ENCODE assay signal across 11 cellular contexts in the genomic region with DNA sequence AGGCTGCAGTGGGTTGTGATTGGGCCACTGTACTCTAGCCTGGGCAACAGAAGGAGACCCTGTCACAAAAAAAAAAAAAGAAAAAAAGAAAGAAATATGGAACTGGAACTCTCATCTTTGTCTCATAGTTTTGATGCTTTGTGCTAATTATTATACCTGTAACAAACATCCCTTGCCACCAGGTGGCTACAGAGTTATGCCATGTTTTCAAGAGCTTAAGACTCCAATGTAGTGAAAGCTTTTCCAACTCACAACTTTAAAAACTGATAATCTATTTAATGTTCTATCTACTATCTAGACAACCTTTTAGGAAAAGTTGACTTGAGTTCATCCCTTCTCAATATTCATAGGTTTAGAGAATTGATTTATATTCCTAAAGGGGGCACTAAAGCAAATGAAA. TPM values are rescaled to one million over a fixed set of nuclear protein-coding genes. Genes with fewer than 3 reads are reported as not detected.
DNase-seq lines count a peak whose midpoint lies in the region; ATAC-seq and TF ChIP-seq lines count a peak whose summit lies in the region.
"Had no signal": no experiment of that assay in that cellular context is flagged by ENCODE, and none has a peak within 500 bp of the region (broad histone marks: within the 10 kb centered on the region; RNA-seq: fewer than 3 reads in every experiment).

No MANE protein-coding gene starts in this region.

- H3K4me1 ChIP-seq in mammary epithelial cell (ENCODE audit: insufficient read depth, low read length) (no peaks in the 10 kb centered on the region), right atrium auricular region (no peaks in the 10 kb centered on the region)
- H3K4me1 ChIP-seq: tibial nerve had no signal

- H3K9me3 ChIP-seq in mammary epithelial cell (replicated peaks; ENCODE audit: insufficient read depth, low read length) (no peaks in the 10 kb centered on the region), right atrium auricular region (no peaks in the 10 kb centered on the region)
- H3K9me3 ChIP-seq: tibial nerve had no signal

- DNase-seq in GM10266 (ENCODE audit: extremely low spot score) (peak; percentile 1), HuH-7 (ENCODE audit: low spot score) (peak; percentile 1), mammary epithelial cell (peak; percentile 5), neural crest cell (ENCODE audit: low read depth, low spot score) (no peak), NCI-H2196 (lab: John Stamatoyannopoulos, UW; ENCODE audit: unreplicated experiment) (no peak), WTC11 (ENCODE audit: low spot score) (no peak), right atrium auricular region (ENCODE audit: low spot score) (no peak)
- DNase-seq: activated CD4-positive, alpha-beta T cell treated with anti-CD3 and anti-CD28 coated beads for 48 hours had no signal

- H3K9ac ChIP-seq in mammary epithelial cell (ENCODE audit: insufficient read depth, low read length), result no peak overlapping the region

- CTCF ChIA-PET in mammary epithelial cell (lab: Charles Lee; ENCODE audit: low non-redundant PET) (interaction anchor here (0.6 to 1.1 kb wide), 6 partner anchors 188 to 521 kb away, joined by 3 to 14 read pairs (median 6); no protein-coding TSS in a partner anchor), WTC11 (lab: Charles Lee) (interaction anchor here (0.5 to 2.5 kb wide), 17 partner anchors 10 to 1261 kb away, joined by 3 to 25 read pairs (median 3); no protein-coding TSS in a partner anchor)

- H3K79me2 ChIP-seq in mammary epithelial cell (ENCODE audit: insufficient read depth, low read length), result no peaks in the 10 kb centered on the region

- no peak overlapping the region for H3K4me2 ChIP-seq in mammary epithelial cell (ENCODE audit: insufficient read depth, low read depth, low read length)

- no peak for TF ChIP-seq CTCF in GM10266 (IDR thresholded peaks at IDR 0.05; ENCODE audit: control insufficient read depth, insufficient read depth, low read depth, missing control alignments)
- peak; percentile 51 to 65 for TF ChIP-seq CTCF in mammary epithelial cell (conservative IDR thresholded peaks at IDR 0.05 in 1 of 2, IDR thresholded peaks at IDR 0.05 in 1 of 2; ENCODE audit: extremely low read depth in 1 of 2, insufficient read depth in 1 of 2, low read depth in 1 of 2, low read length in 2 of 2)
- peak; percentile 70 for TF ChIP-seq CTCF in neural crest cell (conservative IDR thresholded peaks at IDR 0.05)
- TF ChIP-seq CTCF in WTC11 (IDR thresholded peaks at IDR 0.05), result no peak
- peak in 1 of 2 donors; percentile 49 for TF ChIP-seq CTCF in right atrium auricular region (IDR thresholded peaks at IDR 0.05)

- H4K20me1 ChIP-seq in mammary epithelial cell (ENCODE audit: insufficient read depth, low read length), result no peaks in the 10 kb centered on the region

- H3K4me3 Mint-ChIP-seq in neural crest cell (no peak overlapping the region), WTC11 (no peak overlapping the region)

- no TSS peak for BruUV-seq in mammary epithelial cell (replicated peaks; lab: Mats Ljungman, UMichigan)

- H3K27ac Mint-ChIP-seq in neural crest cell (ENCODE audit: unreplicated experiment) (no peak overlapping the region), WTC11 (no peak overlapping the region)

- in situ Hi-C loops in mammary epithelial cell (cut with MboI; ENCODE audit: low sequenced_read_pairs in 2 of 2), result loop anchor here (10.0 to 25.0 kb wide), 2 partner anchors 338 to 511 kb away; no protein-coding TSS in a partner anchor

- intact Hi-C loops in mammary epithelial cell (cut with micrococcal nuclease), result loop anchor here (1.0 kb wide), 3 partner anchors 326 to 521 kb away; no protein-coding TSS in a partner anchor

- ATAC-seq in WTC11 (no peak), HG03460 (IDR thresholded peaks at IDR 0.05; ENCODE audit: unreplicated experiment) (no peak)

- no peaks in the 10 kb centered on the region for H3K27me3 ChIP-seq in mammary epithelial cell (ENCODE audit: insufficient read depth, low read length)
- no peaks in the 10 kb centered on the region for H3K27me3 ChIP-seq in right atrium auricular region

- POLR2A ChIA-PET in WTC11 (lab: Charles Lee), result no interaction called here

- H3K9me3 Mint-ChIP-seq in neural crest cell, result peaks cover 3% of the 10 kb centered on the region
- H3K9me3 Mint-ChIP-seq in WTC11, result no peaks in the 10 kb centered on the region

- no peak overlapping the region for H2AFZ ChIP-seq in mammary epithelial cell (ENCODE audit: low read depth, low read length)

- H3K36me3 Mint-ChIP-seq in neural crest cell (ENCODE audit: low read depth) (no peaks in the 10 kb centered on the region), WTC11 (no peaks in the 10 kb centered on the region)

- no peaks in the 10 kb centered on the region for H3K4me1 Mint-ChIP-seq in neural crest cell
- H3K4me1 Mint-ChIP-seq in WTC11, result peaks cover 4% of the 10 kb centered on the region; the same call in 1 of the 2 replicates

- H3K27me3 Mint-ChIP-seq in neural crest cell (ENCODE audit: low read depth) (no peaks in the 10 kb centered on the region), WTC11 (ENCODE audit: low read depth) (peaks cover 12% of the 10 kb centered on the region)

- H3K4me3 ChIP-seq in mammary epithelial cell (replicated peaks in 1 of 3; ENCODE audit: insufficient read depth in 1 of 3, low read depth in 2 of 3, low read length in 3 of 3), result no peak overlapping the region
- H3K4me3 ChIP-seq in right atrium auricular region, result no peak overlapping the region
- H3K4me3 ChIP-seq: tibial nerve had no signal

- dilution Hi-C loops in mammary epithelial cell (cut with HindIII; ENCODE audit: low sequenced_read_pairs), result no loop called here

- H3K36me3 ChIP-seq in mammary epithelial cell (ENCODE audit: insufficient read depth, low read length), result no peaks in the 10 kb centered on the region
- H3K36me3 ChIP-seq in right atrium auricular region, result no peaks in the 10 kb centered on the region
- H3K36me3 ChIP-seq: tibial nerve had no signal

- no peak overlapping the region for H3K27ac ChIP-seq in mammary epithelial cell (ENCODE audit: insufficient read depth, low read depth, low read length)
- no peak overlapping the region for H3K27ac ChIP-seq in right atrium auricular region
- H3K27ac ChIP-seq: tibial nerve had no signal

TF ChIP-seq in WTC11, 78 proteins besides CTCF, POLR2A, EP300 and RAD21 (continues in another document):
- TF ChIP-seq SOX15 (CRISPR knock-in tag; IDR thresholded peaks at IDR 0.05), result no peak
- no peak for TF ChIP-seq ZNF232 (CRISPR knock-in tag; IDR thresholded peaks at IDR 0.05)
- TF ChIP-seq TP53 (CRISPR knock-in tag; IDR thresholded peaks at IDR 0.05), result no peak
- no peak for TF ChIP-seq NR3C1 (CRISPR knock-in tag; conservative IDR thresholded peaks at IDR 0.05; ENCODE audit: low read depth)
- no peak for TF ChIP-seq GABPB1 (CRISPR knock-in tag; IDR thresholded peaks at IDR 0.05)
- TF ChIP-seq, protein P1, sequence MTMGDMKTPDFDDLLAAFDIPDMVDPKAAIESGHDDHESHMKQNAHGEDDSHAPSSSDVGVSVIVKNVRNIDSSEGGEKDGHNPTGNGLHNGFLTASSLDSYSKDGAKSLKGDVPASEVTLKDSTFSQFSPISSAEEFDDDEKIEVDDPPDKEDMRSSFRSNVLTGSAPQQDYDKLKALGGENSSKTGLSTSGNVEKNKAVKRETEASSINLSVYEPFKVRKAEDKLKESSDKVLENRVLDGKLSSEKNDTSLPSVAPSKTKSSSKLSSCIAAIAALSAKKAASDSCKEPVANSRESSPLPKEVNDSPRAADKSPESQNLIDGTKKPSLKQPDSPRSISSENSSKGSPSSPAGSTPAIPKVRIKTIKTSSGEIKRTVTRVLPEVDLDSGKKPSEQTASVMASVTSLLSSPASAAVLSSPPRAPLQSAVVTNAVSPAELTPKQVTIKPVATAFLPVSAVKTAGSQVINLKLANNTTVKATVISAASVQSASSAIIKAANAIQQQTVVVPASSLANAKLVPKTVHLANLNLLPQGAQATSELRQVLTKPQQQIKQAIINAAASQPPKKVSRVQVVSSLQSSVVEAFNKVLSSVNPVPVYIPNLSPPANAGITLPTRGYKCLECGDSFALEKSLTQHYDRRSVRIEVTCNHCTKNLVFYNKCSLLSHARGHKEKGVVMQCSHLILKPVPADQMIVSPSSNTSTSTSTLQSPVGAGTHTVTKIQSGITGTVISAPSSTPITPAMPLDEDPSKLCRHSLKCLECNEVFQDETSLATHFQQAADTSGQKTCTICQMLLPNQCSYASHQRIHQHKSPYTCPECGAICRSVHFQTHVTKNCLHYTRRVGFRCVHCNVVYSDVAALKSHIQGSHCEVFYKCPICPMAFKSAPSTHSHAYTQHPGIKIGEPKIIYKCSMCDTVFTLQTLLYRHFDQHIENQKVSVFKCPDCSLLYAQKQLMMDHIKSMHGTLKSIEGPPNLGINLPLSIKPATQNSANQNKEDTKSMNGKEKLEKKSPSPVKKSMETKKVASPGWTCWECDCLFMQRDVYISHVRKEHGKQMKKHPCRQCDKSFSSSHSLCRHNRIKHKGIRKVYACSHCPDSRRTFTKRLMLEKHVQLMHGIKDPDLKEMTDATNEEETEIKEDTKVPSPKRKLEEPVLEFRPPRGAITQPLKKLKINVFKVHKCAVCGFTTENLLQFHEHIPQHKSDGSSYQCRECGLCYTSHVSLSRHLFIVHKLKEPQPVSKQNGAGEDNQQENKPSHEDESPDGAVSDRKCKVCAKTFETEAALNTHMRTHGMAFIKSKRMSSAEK (CRISPR knock-in tag; IDR thresholded peaks at IDR 0.05; ENCODE audit: borderline replicate concordance), result no peak
- no peak for TF ChIP-seq ZNF396 (CRISPR knock-in tag; IDR thresholded peaks at IDR 0.05; ENCODE audit: borderline replicate concordance)
- TF ChIP-seq JAZF1 (CRISPR knock-in tag; IDR thresholded peaks at IDR 0.05), result no peak
- TF ChIP-seq IRF2 (CRISPR knock-in tag; IDR thresholded peaks at IDR 0.05; ENCODE audit: borderline replicate concordance, low read depth), result no peak
- no peak for TF ChIP-seq NFYB (CRISPR knock-in tag; conservative IDR thresholded peaks at IDR 0.05; ENCODE audit: low read depth)

RNA-seq across cellular contexts. Expression of a gene that starts 42.4 kb away (rescaled TPM):
- total RNA-seq in mammary epithelial cell, result under 1 TPM in 1 of 2 donors, not detected in 1; under 0.01 TPM
- polyA plus RNA-seq in mammary epithelial cell, result not detected
- polyA minus RNA-seq in mammary epithelial cell, result not detected
- total RNA-seq in neural crest cell, result 0.07 and 0.09 TPM in 2 replicates
- 1.7 to 2.4 TPM (median 2.3 TPM) in 3 replicates for total RNA-seq in WTC11 (2021)
- under 1 TPM in 1 of 2 donors, not detected in 1; 0.12 TPM for total RNA-seq in right atrium auricular region
- total RNA-seq: skeletal muscle tissue had no signal

Comparison
In these comparisons a context has a peak if more than half of its experiments do, and no peak if none do; other contexts are left out.
1. DNase-seq: peak in GM10266 (single experiment), HuH-7 (single experiment) and mammary epithelial cell (single experiment); none in neural crest cell (single experiment), NCI-H2196 (single experiment), WTC11 (single experiment) and right atrium auricular region (single experiment).
2. CTCF ChIP-seq: peak in mammary epithelial cell (2 of 2) and neural crest cell (single experiment); none in GM10266 (single experiment) and WTC11 (single experiment).